ENCODE assay signal across 12 cellular contexts in genomic region chr2:180656455-180656847, GRCh38.
DNase-seq lines count a peak whose midpoint lies in the region; ATAC-seq, FAIRE-seq and TF ChIP-seq lines count a peak whose summit lies in the region.
"Had no signal": no experiment of that assay in that cellular context is flagged by ENCODE, and none has a peak within 500 bp of the region (broad histone marks: within the 10 kb centered on the region; RNA-seq: fewer than 3 reads in every experiment).

No MANE protein-coding gene starts in this region.

- TF ChIP-seq POLR2A in Peyer's patch (IDR thresholded peaks at IDR 0.05) = no peak

- FAIRE-seq in keratinocyte (lab: Jason Lieb, UNC) = peak; percentile 100

- H3K9ac ChIP-seq in keratinocyte (ENCODE audit: control insufficient read depth, extremely low read depth, insufficient read depth, low read length) = no peak overlapping the region
- H3K9ac ChIP-seq: BLaER1 treated with 17β-estradiol and CSF1 and Interleukin-3, amounts not matched to agents 10 nM and 100 nM had no signal

- no peaks in the 10 kb centered on the region for H4K20me1 ChIP-seq in keratinocyte (ENCODE audit: control insufficient read depth, extremely low read depth, insufficient read depth, low read length)
- H4K20me1 ChIP-seq: BLaER1 treated with 17β-estradiol and CSF1 and Interleukin-3, amounts not matched to agents 10 nM and 100 nM had no signal

- peak overlapping the region; percentile 64 for H3K4me2 ChIP-seq in keratinocyte (ENCODE audit: control insufficient read depth, extremely low read depth, insufficient read depth, low read depth, low read length)
- H3K4me2 ChIP-seq: BLaER1 treated with 17β-estradiol and CSF1 and Interleukin-3, amounts not matched to agents 10 nM and 100 nM had no signal

- H3K9me3 ChIP-seq in AG04450 (ENCODE audit: control insufficient read depth, insufficient read depth, low read length) (no peaks in the 10 kb centered on the region), keratinocyte (ENCODE audit: control insufficient read depth, low read depth, low read length) (no peaks in the 10 kb centered on the region), Peyer's patch (no peaks in the 10 kb centered on the region)
- H3K9me3 ChIP-seq: BLaER1 treated with 17β-estradiol and CSF1 and Interleukin-3, amounts not matched to agents 10 nM and 100 nM; thoracic aorta had no signal

- H3K27me3 ChIP-seq in AG04450 (ENCODE audit: control insufficient read depth, insufficient read depth, low read length) = no peaks in the 10 kb centered on the region
- no peaks in the 10 kb centered on the region for H3K27me3 ChIP-seq in keratinocyte (ENCODE audit: control insufficient read depth, extremely low read depth, insufficient read depth, low read length)
- H3K27me3 ChIP-seq in Peyer's patch = no peaks in the 10 kb centered on the region

- no peak overlapping the region for H3K27ac ChIP-seq in AG04450 (ENCODE audit: low read depth, low read length)
- H3K27ac ChIP-seq in keratinocyte (ENCODE audit: control insufficient read depth, insufficient read depth, low read length) = peak overlapping the region; percentile 33
- H3K27ac ChIP-seq in Peyer's patch = no peak overlapping the region
- H3K27ac ChIP-seq: BLaER1 treated with 17β-estradiol and CSF1 and Interleukin-3, amounts not matched to agents 10 nM and 100 nM; thoracic aorta had no signal

- ATAC-seq in HG03442 (IDR thresholded peaks at IDR 0.05; ENCODE audit: unreplicated experiment) = no peak

- no peaks in the 10 kb centered on the region for H3K79me2 ChIP-seq in keratinocyte (ENCODE audit: control insufficient read depth, insufficient read depth, low read length)

- no peaks in the 10 kb centered on the region for H3K9me1 ChIP-seq in keratinocyte (ENCODE audit: control insufficient read depth, extremely low read depth, insufficient read depth, low read length)

- H3K4me1 ChIP-seq in keratinocyte (ENCODE audit: control insufficient read depth, extremely low read depth, insufficient read depth, low read length) (peaks cover 26% of the 10 kb centered on the region), Peyer's patch (no peaks in the 10 kb centered on the region)

- dilution Hi-C loops in keratinocyte (cut with MboI; ENCODE audit: extremely low pct_ligation_motif_present, low sequenced_read_pairs) = no loop called here

- CTCF ChIA-PET in AG04450 (lab: Charles Lee) = interaction anchor here (0.6 to 1.5 kb wide), 4 partner anchors 37 to 531 kb away, joined by 3 read pairs; no protein-coding TSS in a partner anchor

- peak; percentile 32 for DNase-seq in AG04450 (ENCODE audit: low read depth, low spot score)
- peak; percentile 86 for DNase-seq in HT1080 (ENCODE audit: low read depth)
- peak; percentile 53 for DNase-seq in amniotic stem cell (lab: John Stamatoyannopoulos, UW)
- DNase-seq in keratinocyte (ENCODE audit: low read depth, low spot score) = peak; percentile 68
- DNase-seq in Peyer's patch = no peak
- DNase-seq in mesenteric fat pad (ENCODE audit: low spot score) = no peak
- DNase-seq in NOMO-1 treated with dmso at 0.1 percent for 144 hours (lab: John Stamatoyannopoulos, UW; ENCODE audit: unreplicated experiment) = no peak
- DNase-seq: activated naive CD4-positive, alpha-beta T cell treated with Interleukin-2 at 50 U/mL for 16 hours; NCI-H524 treated with DMSO at 0.1 percent for 48 hours had no signal

- H3K4me3 ChIP-seq in AG04450 (ENCODE audit: low read depth, low read length) (no peak overlapping the region), keratinocyte (ENCODE audit: control insufficient read depth in 2 of 3, extremely low read depth in 1 of 3, insufficient read depth in 2 of 3, low read depth in 1 of 3, low read length in 3 of 3) (no peak overlapping the region), Peyer's patch (no peak overlapping the region)
- H3K4me3 ChIP-seq: BLaER1 treated with 17β-estradiol and CSF1 and Interleukin-3, amounts not matched to agents 10 nM and 100 nM; thoracic aorta had no signal

- TF ChIP-seq CTCF in AG04450 (IDR thresholded peaks at IDR 0.05; ENCODE audit: low read depth, low read length) (no peak), keratinocyte (optimal IDR thresholded peaks at IDR 0.05 in 1 of 3, IDR thresholded peaks at IDR 0.05 in 1 of 3, conservative IDR thresholded peaks at IDR 0.05 in 1 of 3; ENCODE audit: extremely low read depth in 1 of 3, insufficient read depth in 2 of 3, low read length in 3 of 3) (no peak), Peyer's patch (IDR thresholded peaks at IDR 0.05) (no peak)

- H3K36me3 ChIP-seq in keratinocyte (ENCODE audit: control insufficient read depth in 2 of 2, extremely low read depth in 1 of 2, insufficient read depth in 2 of 2, low read length in 2 of 2) (no peaks in the 10 kb centered on the region), Peyer's patch (no peaks in the 10 kb centered on the region)
- H3K36me3 ChIP-seq: BLaER1 treated with 17β-estradiol and CSF1 and Interleukin-3, amounts not matched to agents 10 nM and 100 nM; thoracic aorta had no signal

- H2AFZ ChIP-seq in keratinocyte (ENCODE audit: control insufficient read depth, low read length) = no peak overlapping the region

- POLR2A ChIA-PET in AG04450 (lab: Yijun Ruan, JAX) = no interaction called here

Comparison
In these comparisons a context has a peak if more than half of its experiments do, and no peak if none do; other contexts are left out.
1. DNase-seq: peak in AG04450 (single experiment), HT1080 (single experiment), amniotic stem cell (single experiment) and keratinocyte (single experiment); none in Peyer's patch (0 of 3), mesenteric fat pad (single experiment) and NOMO-1 treated with dmso at 0.1 percent for 144 hours (single experiment).